Comparison of ENCODE assay signal across 20 cellular contexts in the genomic region with DNA sequence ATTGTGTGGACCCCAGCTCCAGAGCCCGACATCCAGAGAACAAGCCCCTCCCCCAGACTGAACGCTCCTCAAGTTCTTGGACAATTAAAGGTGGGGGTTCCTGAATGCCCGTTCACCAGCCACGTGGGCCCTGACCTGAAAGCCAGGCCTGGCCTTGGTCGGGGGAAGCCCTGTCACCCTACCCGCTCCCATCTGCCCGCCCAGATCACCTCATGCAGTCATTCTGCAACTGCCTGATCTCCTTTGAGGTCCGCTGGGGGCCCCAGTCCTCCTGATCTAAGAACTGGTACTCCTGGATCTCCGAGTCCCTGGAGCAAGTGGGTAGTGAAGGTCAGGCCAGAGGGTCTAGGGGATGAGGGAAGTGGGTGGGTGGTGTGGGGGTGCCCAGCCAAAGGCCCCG. TPM values are rescaled to one million over a fixed set of nuclear protein-coding genes. Genes with fewer than 3 reads are reported as not detected.
"Had no signal": no experiment of that assay in that cellular context is flagged by ENCODE, and none has a peak within 500 bp of the region (broad histone marks: within the 10 kb centered on the region; RNA-seq: fewer than 3 reads in every experiment).

No MANE protein-coding gene starts in this region.

- H3K27ac Mint-ChIP-seq: activated B cell treated with CpG ODN at 0.5 μM for 24 hours; activated CD4-positive, alpha-beta T cell treated with anti-CD3 and anti-CD28 coated beads, Interleukin-2, amount 10 ng/mL, durations not matched to agents 24 days and 14 days; activated CD8-positive, alpha-beta T cell treated with anti-CD3 and anti-CD28 coated beads, Interleukin-2, amount 10 ng/mL, durations not matched to agents 7 days and 5 days; activated naive CD8-positive, alpha-beta T cell treated with anti-CD3 and anti-CD28 coated beads, Interleukin-2, amount 10 ng/mL, durations not matched to agents 7 days and 5 days; mesothelial cell of epicardium had no signal

- H3K27ac ChIP-seq: brain microvascular endothelial cell, lower lobe of right lung, ovary, sigmoid colon, spleen had no signal

- ATAC-seq: activated CD8-positive, alpha-beta T cell treated with anti-CD3 and anti-CD28 coated beads, Interleukin-2, amount 10 ng/mL, durations not matched to agents 7 days and 5 days; lower lobe of right lung had no signal

- H3K4me1 Mint-ChIP-seq: activated CD4-positive, alpha-beta T cell treated with anti-CD3 and anti-CD28 coated beads, Interleukin-2, amount 10 ng/mL, durations not matched to agents 24 days and 14 days; mesothelial cell of epicardium had no signal

- H3K4me3 ChIP-seq: lower lobe of right lung, ovary, sigmoid colon, spleen had no signal

- H3K9me3 ChIP-seq: lower lobe of right lung, ovary, sigmoid colon, spleen had no signal

- H3K4me3 Mint-ChIP-seq: activated B cell treated with CpG ODN at 0.5 μM for 24 hours; activated CD4-positive, alpha-beta T cell treated with anti-CD3 and anti-CD28 coated beads, Interleukin-2, amount 10 ng/mL, durations not matched to agents 24 days and 14 days; activated CD8-positive, alpha-beta T cell treated with anti-CD3 and anti-CD28 coated beads, Interleukin-2, amount 10 ng/mL, durations not matched to agents 7 days and 5 days; activated naive CD8-positive, alpha-beta T cell treated with anti-CD3 and anti-CD28 coated beads, Interleukin-2, amount 10 ng/mL, durations not matched to agents 7 days and 5 days; mesothelial cell of epicardium had no signal

- H3K4me1 ChIP-seq: lower lobe of right lung, sigmoid colon, spleen had no signal

- DNase-seq: activated B cell treated with CpG ODN at 0.5 μM for 24 hours; activated CD4-positive, alpha-beta T cell treated with anti-CD3 and anti-CD28 coated beads, Interleukin-2, amount 10 ng/mL, durations not matched to agents 24 days and 14 days; activated CD8-positive, alpha-beta memory T cell treated with anti-CD3 and anti-CD28 coated beads, Interleukin-2, amount 50 U/mL, for 4 hours; activated CD8-positive, alpha-beta T cell treated with anti-CD3 and anti-CD28 coated beads, Interleukin-2, amount 10 ng/mL, durations not matched to agents 7 days and 5 days; activated gamma-delta T cell treated with Interleukin-2 at 50 U/mL for 16 hours; activated naive CD8-positive, alpha-beta T cell treated with anti-CD3 and anti-CD28 coated beads, Interleukin-2, amount 10 ng/mL, durations not matched to agents 7 days and 5 days; brain microvascular endothelial cell; cortex of kidney; effector memory CD4-positive, alpha-beta T cell; foreskin fibroblast; hippocampal formation; kidney glomerular epithelial cell; lower lobe of right lung; ovary; sigmoid colon; spleen; T-helper 2 cell had no signal

- H3K36me3 ChIP-seq: brain microvascular endothelial cell, lower lobe of right lung, ovary, sigmoid colon, spleen had no signal

- H3K27me3 ChIP-seq: brain microvascular endothelial cell, ovary, sigmoid colon, spleen had no signal

- H3K27me3 Mint-ChIP-seq: activated B cell treated with CpG ODN at 0.5 μM for 24 hours; activated CD4-positive, alpha-beta T cell treated with anti-CD3 and anti-CD28 coated beads, Interleukin-2, amount 10 ng/mL, durations not matched to agents 24 days and 14 days; activated naive CD8-positive, alpha-beta T cell treated with anti-CD3 and anti-CD28 coated beads, Interleukin-2, amount 10 ng/mL, durations not matched to agents 7 days and 5 days had no signal

- H3K36me3 Mint-ChIP-seq: activated naive CD8-positive, alpha-beta T cell treated with anti-CD3 and anti-CD28 coated beads, Interleukin-2, amount 10 ng/mL, durations not matched to agents 7 days and 5 days; mesothelial cell of epicardium had no signal

- H3K9me3 Mint-ChIP-seq: activated B cell treated with CpG ODN at 0.5 μM for 24 hours; activated CD4-positive, alpha-beta T cell treated with anti-CD3 and anti-CD28 coated beads, Interleukin-2, amount 10 ng/mL, durations not matched to agents 24 days and 14 days; activated naive CD8-positive, alpha-beta T cell treated with anti-CD3 and anti-CD28 coated beads, Interleukin-2, amount 10 ng/mL, durations not matched to agents 7 days and 5 days; mesothelial cell of epicardium had no signal

RNA-seq across cellular contexts. Expression of a gene that starts 9.1 kb away (rescaled TPM):
- total RNA-seq: myocyte had no signal
- polyA plus RNA-seq: neural cell had no signal
